Comparison of ENCODE assay signal across 19 cellular contexts in the genomic region with DNA sequence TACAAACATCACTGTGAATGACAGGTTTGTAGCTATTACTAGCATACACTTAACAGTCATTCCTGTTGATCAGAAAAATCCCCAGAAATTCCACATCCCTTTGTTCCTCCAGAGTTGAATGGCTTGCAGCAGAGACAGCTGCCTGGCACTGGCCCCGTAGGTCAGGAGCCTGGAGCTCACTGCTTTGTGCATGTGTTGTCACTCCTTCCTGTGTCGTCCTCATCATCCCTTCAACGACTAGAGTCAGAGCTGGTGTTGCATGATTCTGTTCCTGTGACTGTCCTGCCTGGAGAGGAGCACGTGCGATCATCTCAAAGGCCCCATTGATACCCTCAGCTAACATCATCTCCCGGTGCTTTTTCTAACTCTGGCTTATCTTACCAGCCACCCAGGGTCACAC. TPM values are rescaled to one million over a fixed set of nuclear protein-coding genes. Genes with fewer than 3 reads are reported as not detected.
DNase-seq lines count a peak whose midpoint lies in the region; ATAC-seq and TF ChIP-seq lines count a peak whose summit lies in the region.
"Had no signal": no experiment of that assay in that cellular context is flagged by ENCODE, and none has a peak within 500 bp of the region (broad histone marks: within the 10 kb centered on the region; RNA-seq: fewer than 3 reads in every experiment).

No MANE protein-coding gene starts in this region.

- TF ChIP-seq CTCF in brain (conservative IDR thresholded peaks at IDR 0.05) (no peak), osteocyte (IDR thresholded peaks at IDR 0.05) (no peak)

- H3K27me3 Mint-ChIP-seq in brain = peaks cover 2% of the 10 kb centered on the region
- H3K27me3 Mint-ChIP-seq in osteocyte (ENCODE audit: unreplicated experiment) = no peaks in the 10 kb centered on the region
- H3K27me3 Mint-ChIP-seq: stimulated activated memory B cell treated with anti-CD40 and anti-IgM and Interleukin-4, amounts not matched to agents 10 μg/mL and 1 μg/mL and 100 μg/mL, for 72 hours had no signal

- H3K27ac Mint-ChIP-seq in brain = peak overlapping the region; percentile 10 to 95 (median 85)
- no peak overlapping the region for H3K27ac Mint-ChIP-seq in osteocyte (ENCODE audit: unreplicated experiment)
- H3K27ac Mint-ChIP-seq: activated T-cell treated with anti-CD3 and anti-CD28 coated beads, Interleukin-2, amount 50 U/mL, for 24 hours; stimulated activated memory B cell treated with anti-CD40 and anti-IgM and Interleukin-4, amounts not matched to agents 10 μg/mL and 1 μg/mL and 100 μg/mL, for 72 hours; T-cell had no signal

- H3K4me3 ChIP-seq in HUES64 (ENCODE audit: low read length) (no peak overlapping the region), iPS-20b (ENCODE audit: low read length) (no peak overlapping the region)
- H3K4me3 ChIP-seq: GM23248, heart left ventricle, lung had no signal

- H3K27ac ChIP-seq in HUES64 (ENCODE audit: low read depth, low read length) (peak overlapping the region; percentile 62), iPS-20b (ENCODE audit: low read length) (peak overlapping the region; percentile 41)
- H3K27ac ChIP-seq: C4-2B, GM23248, heart left ventricle had no signal

- H3K4me1 ChIP-seq in HUES64 (ENCODE audit: insufficient read depth, low read length) (peaks cover 27% of the 10 kb centered on the region; the same call in 1 of the 2 replicates), iPS-20b (ENCODE audit: insufficient read depth, low read length) (peaks cover 11% of the 10 kb centered on the region; the same call in 1 of the 2 replicates)

- H3K36me3 Mint-ChIP-seq in brain (peaks cover 48% of the 10 kb centered on the region), osteocyte (ENCODE audit: unreplicated experiment) (no peaks in the 10 kb centered on the region)
- H3K36me3 Mint-ChIP-seq: stimulated activated memory B cell treated with anti-CD40 and anti-IgM and Interleukin-4, amounts not matched to agents 10 μg/mL and 1 μg/mL and 100 μg/mL, for 72 hours; T-cell had no signal

- 67% methylated on average over 6 of the region's 6 CpGs for WGBS in HUES64

- H3K9ac ChIP-seq in HUES64 (ENCODE audit: low read depth, low read length) = peak overlapping the region; percentile 42; the same call in 1 of the 2 replicates
- peak overlapping the region; percentile 1; the same call in 1 of the 2 replicates for H3K9ac ChIP-seq in iPS-20b (ENCODE audit: low read depth, low read length)
- H3K9ac ChIP-seq: GM23248 had no signal

- peaks cover 12 to 48% (median 33%) of the 10 kb centered on the region in 5 experiments for H3K9me3 Mint-ChIP-seq in brain
- peaks cover 5% of the 10 kb centered on the region for H3K9me3 Mint-ChIP-seq in osteocyte (ENCODE audit: unreplicated experiment)
- H3K9me3 Mint-ChIP-seq: activated T-cell treated with anti-CD3 and anti-CD28 coated beads, Interleukin-2, amount 50 U/mL, for 24 hours had no signal

- DNase-seq in putamen (ENCODE audit: low spot score) (peak; percentile 64), osteocyte (ENCODE audit: extremely low spot score, unreplicated experiment) (no peak), UCSD-AML1 (lab: John Stamatoyannopoulos, UW; ENCODE audit: unreplicated experiment) (no peak)
- DNase-seq in activated CD4-positive, alpha-beta T cell treated with anti-CD3 and anti-CD28 coated beads, Interleukin-2, amount 50 U/mL, for 1 hour = no peak
- DNase-seq: activated CD4-positive, alpha-beta T cell treated with anti-CD3 and anti-CD28 coated beads for 1 hour; activated T-cell treated with anti-CD3 and anti-CD28 coated beads, Interleukin-2, amount 50 U/mL, for 24 hours; aorta; GM23248; heart left ventricle; PC-3; stimulated activated CD4-positive, alpha-beta T cell treated with anti-CD3 and anti-CD28 coated beads, Interleukin-4, amount 100 ng/mL, for 1 hour; T-cell had no signal

- H3K9me3 ChIP-seq in HUES64 (ENCODE audit: insufficient read depth, low read depth, low read length) (peaks cover 16% of the 10 kb centered on the region; the same call in 1 of the 2 replicates), iPS-20b (ENCODE audit: insufficient read depth, low read depth, low read length) (peaks cover 12% of the 10 kb centered on the region)
- H3K9me3 ChIP-seq: heart left ventricle had no signal

- no peak for ATAC-seq in GM19463 (IDR thresholded peaks at IDR 0.05; ENCODE audit: unreplicated experiment)
- ATAC-seq: heart left ventricle; PC-3; stimulated activated memory B cell treated with anti-CD40 and anti-IgM and Interleukin-4, amounts not matched to agents 10 μg/mL and 1 μg/mL and 100 μg/mL, for 72 hours; T-cell had no signal

- peak overlapping the region in 3 of 5 experiments; percentile 1 to 36 (median 17) for H3K4me3 Mint-ChIP-seq in brain
- no peak overlapping the region for H3K4me3 Mint-ChIP-seq in osteocyte (ENCODE audit: unreplicated experiment)
- H3K4me3 Mint-ChIP-seq: activated T-cell treated with anti-CD3 and anti-CD28 coated beads, Interleukin-2, amount 50 U/mL, for 24 hours; stimulated activated memory B cell treated with anti-CD40 and anti-IgM and Interleukin-4, amounts not matched to agents 10 μg/mL and 1 μg/mL and 100 μg/mL, for 72 hours; T-cell had no signal

- H3K27me3 ChIP-seq in HUES64 (ENCODE audit: insufficient read depth, low read length) (no peaks in the 10 kb centered on the region), iPS-20b (ENCODE audit: insufficient read depth, low read length) (no peaks in the 10 kb centered on the region)
- H3K27me3 ChIP-seq: heart left ventricle had no signal

- H3K4me1 Mint-ChIP-seq in brain (peaks cover 39% of the 10 kb centered on the region), osteocyte (ENCODE audit: unreplicated experiment) (peaks cover 7% of the 10 kb centered on the region)
- H3K4me1 Mint-ChIP-seq: stimulated activated memory B cell treated with anti-CD40 and anti-IgM and Interleukin-4, amounts not matched to agents 10 μg/mL and 1 μg/mL and 100 μg/mL, for 72 hours; T-cell had no signal

- peaks cover 3% of the 10 kb centered on the region; the same call in 1 of the 2 replicates for H3K36me3 ChIP-seq in HUES64 (ENCODE audit: insufficient read depth, low read length)
- no peaks in the 10 kb centered on the region for H3K36me3 ChIP-seq in iPS-20b (ENCODE audit: insufficient read depth, low read depth, low read length)
- H3K36me3 ChIP-seq: heart left ventricle had no signal

RNA-seq across cellular contexts. Expression of a gene that starts 58.3 kb away (rescaled TPM):
- 12.8 TPM for polyA plus RNA-seq in HUES64 (2013, experiment 1 of 2)
- 15.0 TPM for polyA plus RNA-seq in HUES64 (2013, experiment 2 of 2)
- polyA plus RNA-seq in brain (ENCODE audit: insufficient read depth, low read depth, low replicate concordance) = 28.5 TPM
- 15.0 and 18.2 TPM in 2 replicates for total RNA-seq in osteocyte
